In the genomic region with DNA sequence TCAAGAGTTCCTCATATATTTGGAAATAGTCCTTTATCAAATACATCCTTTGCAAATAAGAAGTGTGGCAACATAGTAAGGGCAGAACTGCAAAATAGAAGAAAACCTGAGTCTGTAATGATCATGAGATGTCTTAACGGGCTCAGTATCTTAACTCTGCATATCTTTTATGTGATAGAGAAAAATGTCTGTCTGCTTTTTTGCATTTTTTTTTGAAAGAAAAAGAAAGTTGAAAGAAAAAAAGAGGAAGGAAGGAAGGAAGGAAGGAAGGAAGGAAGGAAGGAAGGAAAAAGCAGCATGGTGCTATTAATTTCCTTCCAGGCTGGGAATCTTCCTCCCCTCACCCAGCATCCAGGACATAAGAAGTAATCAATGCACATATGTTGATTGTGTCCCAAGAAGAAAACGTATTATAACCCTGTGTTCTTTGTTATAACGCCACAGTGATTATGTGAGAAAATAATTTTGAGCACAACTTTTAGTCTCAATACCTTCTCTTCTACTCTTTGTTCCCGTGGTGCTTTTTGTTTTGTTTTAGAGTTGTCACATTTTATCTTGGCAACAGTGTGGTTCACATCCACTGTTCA, we compare ENCODE assay signal across 28 cellular contexts. TPM values are rescaled to one million over a fixed set of nuclear protein-coding genes. Genes with fewer than 3 reads are reported as not detected.
"Had no signal": no experiment of that assay in that cellular context is flagged by ENCODE, and none has a peak within 500 bp of the region (broad histone marks: within the 10 kb centered on the region; RNA-seq: fewer than 3 reads in every experiment).

No MANE protein-coding gene starts in this region.

- FAIRE-seq: endometrium, islet of Langerhans, keratinocyte had no signal

- H3K4me3 ChIP-seq: colonic mucosa, esophagus squamous epithelium, gastrocnemius medialis, heart right ventricle, left lung, lower lobe of right lung, mucosa of descending colon had no signal

- H3K9me3 ChIP-seq: colonic mucosa, esophagus squamous epithelium, gastrocnemius medialis, heart right ventricle, left lung, lower lobe of right lung, mucosa of descending colon had no signal

- H3K27ac ChIP-seq: colonic mucosa, epithelial cell of prostate, esophagus squamous epithelium, gastrocnemius medialis, heart right ventricle, left lung, lower lobe of right lung had no signal

- H3K4me1 ChIP-seq: colonic mucosa, esophagus squamous epithelium, gastrocnemius medialis, heart right ventricle, left lung, lower lobe of right lung had no signal

- H3K27me3 ChIP-seq: colonic mucosa, esophagus squamous epithelium, gastrocnemius medialis, heart right ventricle, left lung had no signal

- DNase-seq: colonic mucosa; cortex of kidney; effector CD8-positive, alpha-beta T cell; effector memory CD8-positive, alpha-beta T cell; endodermal cell; erythroblast; esophagus squamous epithelium; foreskin fibroblast; foreskin melanocyte; gastrocnemius medialis; glutamatergic neuron; head of caudate nucleus; heart right ventricle; hippocampal formation; left cardiac atrium; left lung; left ventricle myocardium superior; lower lobe of right lung; mesenchymal stem cell; mucosa of descending colon had no signal

- H3K36me3 ChIP-seq: colonic mucosa, esophagus squamous epithelium, gastrocnemius medialis, heart right ventricle, left lung, lower lobe of right lung had no signal

RNA-seq across cellular contexts. Expression of gene PCSK2, which starts 58.7 kb away (rescaled TPM):
- total RNA-seq: dermis microvascular lymphatic vessel endothelial cell, glomerular endothelial cell, lung microvascular endothelial cell, mesenteric fat pad had no signal
- polyA plus RNA-seq: keratinocyte had no signal
